Comparison of ENCODE assay signal across 9 cellular contexts in genomic region chr16:54936979-54937672, GRCh38. TPM values are rescaled to one million over a fixed set of nuclear protein-coding genes. Genes with fewer than 3 reads are reported as not detected.
A peak's percentile ranks its signal among the peaks of the same experiment; 100 is the strongest.
DNase-seq lines count a peak whose midpoint lies in the region; ATAC-seq lines count a peak whose summit lies in the region.
"Had no signal": no experiment of that assay in that cellular context is flagged by ENCODE, and none has a peak within 500 bp of the region (broad histone marks: within the 10 kb centered on the region; RNA-seq: fewer than 3 reads in every experiment).

No MANE protein-coding gene starts in this region.

- no peaks in the 10 kb centered on the region for H3K27me3 ChIP-seq in adipocyte (replicated peaks; ENCODE audit: control insufficient read depth, insufficient read depth, low read length)
- H3K27me3 ChIP-seq in iPS-20b (ENCODE audit: insufficient read depth, low read length): peaks cover 100% of the 10 kb centered on the region
- peaks cover 88% of the 10 kb centered on the region in 2 donors for H3K27me3 ChIP-seq in stomach smooth muscle (ENCODE audit: control insufficient read depth in 1 of 2, insufficient read depth in 2 of 2, low read length in 2 of 2)
- H3K27me3 ChIP-seq: SJSA1 had no signal

- in situ Hi-C loops in KBM-7 (cut with MboI; ENCODE audit: low pct_unique_long_range_greater_than_20kb, low sequenced_read_pairs): loop anchor here (25.0 kb wide), 1 partner anchor 1000 kb away; no protein-coding TSS in a partner anchor

- H3K4me3 Mint-ChIP-seq in activated CD4-positive, alpha-beta T cell treated with anti-CD3 and anti-CD28 coated beads, Interleukin-2, amount 10 ng/mL, durations not matched to agents 24 days and 14 days: peak overlapping the region; percentile 26

- H3K4me3 ChIP-seq in adipocyte (ENCODE audit: low read length) (peak overlapping the region; percentile 87), iPS-20b (ENCODE audit: low read length) (peak overlapping the region; percentile 65), stomach smooth muscle (ENCODE audit: low read length in 2 of 2) (peak overlapping the region; percentile 31 to 52)
- H3K4me3 ChIP-seq: SJSA1 had no signal

- H3K27ac ChIP-seq in iPS-20b (ENCODE audit: low read length): no peak overlapping the region
- no peak overlapping the region for H3K27ac ChIP-seq in stomach smooth muscle (ENCODE audit: low read length)
- H3K27ac ChIP-seq: SJSA1 had no signal

- peak overlapping the region; percentile 93 for H3K9ac ChIP-seq in adipocyte (ENCODE audit: low read length)
- peak overlapping the region; percentile 24; the same call in 1 of the 2 replicates for H3K9ac ChIP-seq in iPS-20b (ENCODE audit: low read depth, low read length)
- no peak overlapping the region for H3K9ac ChIP-seq in stomach smooth muscle (ENCODE audit: low read length in 2 of 2)

- peaks cover 3% of the 10 kb centered on the region for H3K9me3 Mint-ChIP-seq in activated CD4-positive, alpha-beta T cell treated with anti-CD3 and anti-CD28 coated beads, Interleukin-2, amount 10 ng/mL, durations not matched to agents 24 days and 14 days

- H3K4me1 ChIP-seq in adipocyte (ENCODE audit: control insufficient read depth, insufficient read depth, low read length): peaks cover 16% of the 10 kb centered on the region
- peaks cover 13% of the 10 kb centered on the region; the same call in 1 of the 2 replicates for H3K4me1 ChIP-seq in iPS-20b (ENCODE audit: insufficient read depth, low read length)
- H3K4me1 ChIP-seq in stomach smooth muscle (ENCODE audit: control insufficient read depth, insufficient read depth, low read length): peaks cover 25% of the 10 kb centered on the region

- H3K36me3 ChIP-seq in adipocyte (ENCODE audit: control insufficient read depth, insufficient read depth, low read length, severe bottlenecking) (no peaks in the 10 kb centered on the region), iPS-20b (ENCODE audit: insufficient read depth, low read depth, low read length) (no peaks in the 10 kb centered on the region), stomach smooth muscle (ENCODE audit: control insufficient read depth in 2 of 2, insufficient read depth in 2 of 2, low read length in 2 of 2) (no peaks in the 10 kb centered on the region)

- H3K9me3 ChIP-seq in adipocyte (ENCODE audit: control insufficient read depth, low read length) (no peaks in the 10 kb centered on the region), iPS-20b (ENCODE audit: insufficient read depth, low read depth, low read length) (no peaks in the 10 kb centered on the region), stomach smooth muscle (ENCODE audit: control insufficient read depth in 2 of 2, low read length in 2 of 2) (no peaks in the 10 kb centered on the region)
- H3K9me3 ChIP-seq: SJSA1 had no signal

- intact Hi-C loops in activated CD4-positive, alpha-beta T cell treated with anti-CD3 and anti-CD28 coated beads, Interleukin-2, amount 10 ng/mL, durations not matched to agents 24 days and 14 days (cut with micrococcal nuclease): loop anchor here (2.0 to 10.0 kb wide), 3 partner anchors 390 to 646 kb away; no protein-coding TSS in a partner anchor

- H3K27me3 Mint-ChIP-seq in activated CD4-positive, alpha-beta T cell treated with anti-CD3 and anti-CD28 coated beads, Interleukin-2, amount 10 ng/mL, durations not matched to agents 24 days and 14 days: peaks cover 83% of the 10 kb centered on the region

- peak overlapping the region; percentile 51 for H3K27ac Mint-ChIP-seq in activated CD4-positive, alpha-beta T cell treated with anti-CD3 and anti-CD28 coated beads, Interleukin-2, amount 10 ng/mL, durations not matched to agents 24 days and 14 days

- peaks cover 7% of the 10 kb centered on the region for H3K36me3 Mint-ChIP-seq in activated CD4-positive, alpha-beta T cell treated with anti-CD3 and anti-CD28 coated beads, Interleukin-2, amount 10 ng/mL, durations not matched to agents 24 days and 14 days (ENCODE audit: low read depth)

- peak; percentile 66 for DNase-seq in activated CD4-positive, alpha-beta T cell treated with anti-CD3 and anti-CD28 coated beads, Interleukin-2, amount 10 ng/mL, durations not matched to agents 24 days and 14 days
- no peak for DNase-seq in activated CD4-positive, alpha-beta T cell treated with anti-CD3 and anti-CD28 coated beads, Interleukin-2, amount 50 U/mL, for 4 hours
- DNase-seq in adipocyte (ENCODE audit: low read depth) (peak; percentile 51), KBM-7 (no peak), superior temporal gyrus (ENCODE audit: extremely low spot score) (no peak)

- peaks cover 16% of the 10 kb centered on the region for H3K4me1 Mint-ChIP-seq in activated CD4-positive, alpha-beta T cell treated with anti-CD3 and anti-CD28 coated beads, Interleukin-2, amount 10 ng/mL, durations not matched to agents 24 days and 14 days

- no peak for ATAC-seq in GM21576 (IDR thresholded peaks at IDR 0.05; ENCODE audit: unreplicated experiment)

RNA-seq across cellular contexts. Expression of gene IRX5, which starts 6.5 kb away (rescaled TPM):
- 0.12 TPM in 1 of 2 replicates, not detected in the other for total RNA-seq in activated CD4-positive, alpha-beta T cell treated with anti-CD3 and anti-CD28 coated beads, Interleukin-2, amount 10 ng/mL, durations not matched to agents 24 days and 14 days

Comparison
In these comparisons a context has a peak if more than half of its experiments do, and no peak if none do; other contexts are left out.
1. DNase-seq: peak in activated CD4-positive, alpha-beta T cell treated with anti-CD3 and anti-CD28 coated beads, Interleukin-2, amount 10 ng/mL, durations not matched to agents 24 days and 14 days (single experiment) and adipocyte (single experiment); none in activated CD4-positive, alpha-beta T cell treated with anti-CD3 and anti-CD28 coated beads, Interleukin-2, amount 50 U/mL, for 4 hours (0 of 2), KBM-7 (single experiment) and superior temporal gyrus (single experiment).
2. H3K9ac ChIP-seq: peak in adipocyte (single experiment) and iPS-20b (single experiment); none in stomach smooth muscle (0 of 2).
3. Peak in every context shown above with its lines, with median percentiles within 50 percentile points of each other: H3K4me3 ChIP-seq.